24 cellular contexts compared by ENCODE assay signal in genomic region chr20:51945881-51946280, GRCh38.
A peak's percentile ranks its signal among the peaks of the same experiment; 100 is the strongest.
DNase-seq lines count a peak whose midpoint lies in the region; ATAC-seq and TF ChIP-seq lines count a peak whose summit lies in the region.
"Had no signal": no experiment of that assay in that cellular context is flagged by ENCODE, and none has a peak within 500 bp of the region (broad histone marks: within the 10 kb centered on the region; RNA-seq: fewer than 3 reads in every experiment).

No MANE protein-coding gene starts in this region.

- TF ChIP-seq CTCF in heart right ventricle (IDR thresholded peaks at IDR 0.05), result no peak
- TF ChIP-seq CTCF in osteocyte (IDR thresholded peaks at IDR 0.05), result no peak
- TF ChIP-seq CTCF in transverse colon (IDR thresholded peaks at IDR 0.05), result no peak

- no peaks in the 10 kb centered on the region for H3K9me3 ChIP-seq in heart right ventricle
- no peaks in the 10 kb centered on the region for H3K9me3 ChIP-seq in transverse colon
- H3K9me3 ChIP-seq: A549; BE2C; BLaER1 treated with 17β-estradiol and CSF1 and Interleukin-3, amounts not matched to agents 10 nM and 100 nM; HAP-1 had no signal

- TF ChIP-seq POLR2A in transverse colon (IDR thresholded peaks at IDR 0.05), result no peak

- H3K4me1 Mint-ChIP-seq in osteocyte (ENCODE audit: unreplicated experiment), result peaks cover 22% of the 10 kb centered on the region
- H3K4me1 Mint-ChIP-seq: CD14-positive monocyte; CD8-positive, alpha-beta memory T cell had no signal

- no peaks in the 10 kb centered on the region for H3K36me3 Mint-ChIP-seq in osteocyte (ENCODE audit: unreplicated experiment)
- H3K36me3 Mint-ChIP-seq: CD14-positive monocyte; CD8-positive, alpha-beta memory T cell had no signal

- H3K27me3 Mint-ChIP-seq in osteocyte (ENCODE audit: unreplicated experiment), result no peaks in the 10 kb centered on the region
- H3K27me3 Mint-ChIP-seq: CD4-positive, alpha-beta T cell had no signal

- H3K4me3 ChIP-seq in heart right ventricle (no peak overlapping the region), transverse colon (no peak overlapping the region)
- H3K4me3 ChIP-seq: A549; BLaER1 treated with 17β-estradiol and CSF1 and Interleukin-3, amounts not matched to agents 10 nM and 100 nM; HAP-1 had no signal

- 78 to 84% methylated on average over 5 of the region's 5 CpGs for WGBS in heart right ventricle, 2 donors
- WGBS in transverse colon (ENCODE audit: low coverage in 1 of 2), 2 donors, result 91 to 97% methylated on average over 3 to 5 of the region's 5 CpGs

- TF ChIP-seq EP300 in transverse colon (IDR thresholded peaks at IDR 0.05; ENCODE audit: low read depth), result no peak

- H3K9me3 Mint-ChIP-seq in osteocyte (ENCODE audit: unreplicated experiment), result no peaks in the 10 kb centered on the region
- H3K9me3 Mint-ChIP-seq: CD14-positive monocyte; CD4-positive, alpha-beta T cell; CD8-positive, alpha-beta memory T cell; HFFc6 had no signal

- H3K27ac ChIP-seq in heart right ventricle (peak overlapping the region in 1 of 10 donors; percentile 29), transverse colon (no peak overlapping the region)
- H3K27ac ChIP-seq: A549; BLaER1 treated with 17β-estradiol and CSF1 and Interleukin-3, amounts not matched to agents 10 nM and 100 nM had no signal

- peak overlapping the region; percentile 35 for H3K27ac Mint-ChIP-seq in osteocyte (ENCODE audit: unreplicated experiment)
- H3K27ac Mint-ChIP-seq: CD14-positive monocyte; CD4-positive, alpha-beta T cell; CD8-positive, alpha-beta memory T cell; HFFc6 had no signal

- H3K4me3 Mint-ChIP-seq in osteocyte (ENCODE audit: unreplicated experiment), result no peak overlapping the region
- H3K4me3 Mint-ChIP-seq: CD14-positive monocyte; CD4-positive, alpha-beta T cell; CD8-positive, alpha-beta memory T cell; HFFc6 had no signal

- H3K27me3 ChIP-seq in heart right ventricle (peaks cover 0 to 5% (median 0%) of the 10 kb centered on the region in 7 donors), transverse colon (no peaks in the 10 kb centered on the region)
- H3K27me3 ChIP-seq: BE2C; BLaER1 treated with 17β-estradiol and CSF1 and Interleukin-3, amounts not matched to agents 10 nM and 100 nM had no signal

- intact Hi-C loops in Right ventricle myocardium superior (cut with DNase I), result no loop called here
- intact Hi-C loops in heart right ventricle (cut with DNase I), result no loop called here
- intact Hi-C loops in transverse colon (cut with DNase I; ENCODE audit: low total_unique reads), result no loop called here

- no peaks in the 10 kb centered on the region for H3K4me1 ChIP-seq in heart right ventricle
- no peaks in the 10 kb centered on the region for H3K4me1 ChIP-seq in transverse colon
- H3K4me1 ChIP-seq: A549; BE2C; BLaER1 treated with 17β-estradiol and CSF1 and Interleukin-3, amounts not matched to agents 10 nM and 100 nM had no signal

- H3K36me3 ChIP-seq in heart right ventricle, result no peaks in the 10 kb centered on the region
- no peaks in the 10 kb centered on the region for H3K36me3 ChIP-seq in transverse colon
- H3K36me3 ChIP-seq: BE2C; BLaER1 treated with 17β-estradiol and CSF1 and Interleukin-3, amounts not matched to agents 10 nM and 100 nM; HAP-1 had no signal

- DNase-seq in Right ventricle myocardium superior (no peak), heart right ventricle (no peak), foreskin melanocyte (peak; percentile 75), osteocyte (ENCODE audit: extremely low spot score, unreplicated experiment) (no peak), transverse colon (no peak)
- DNase-seq in activated effector memory CD4-positive, alpha-beta T cell treated with Interleukin-2 at 50 U/mL for 16 hours, result no peak
- DNase-seq: 8988T; ACHN; AML-193; BE2C; Calu3; CD4-positive, alpha-beta T cell; CD8-positive, alpha-beta memory T cell; COR-L47; DMS53; DMS79 treated with DMSO at 0.1 percent for 48 hours; GF-D8; GOT3; HFFc6 had no signal

- ATAC-seq in Right ventricle myocardium superior (ENCODE audit: poor library complexity) (peak; percentile 31), heart right ventricle (no peak), GM21515 (IDR thresholded peaks at IDR 0.05; ENCODE audit: unreplicated experiment) (no peak)
- ATAC-seq: A549 had no signal

- in situ Hi-C loops in transverse colon (cut with MboI; ENCODE audit: low pct_ligation_motif_present in 1 of 4, low pct_unique_long_range_greater_than_20kb in 1 of 4, low sequenced_read_pairs in 3 of 4), result no loop called here
